In genomic region chr12:47811070-47811391, GRCh38 we compare ENCODE assay signal across 9 cellular contexts. TPM values are rescaled to one million over a fixed set of nuclear protein-coding genes. Genes with fewer than 3 reads are reported as not detected.
DNase-seq lines count a peak whose midpoint lies in the region; ATAC-seq and TF ChIP-seq lines count a peak whose summit lies in the region.
"Had no signal": no experiment of that assay in that cellular context is flagged by ENCODE, and none has a peak within 500 bp of the region (broad histone marks: within the 10 kb centered on the region; RNA-seq: fewer than 3 reads in every experiment).

No MANE protein-coding gene starts in this region.

- H3K27me3 ChIP-seq in KMS-11 (ENCODE audit: insufficient read depth, low read depth): no peaks in the 10 kb centered on the region
- H3K27me3 ChIP-seq in iPS-20b (ENCODE audit: insufficient read depth, low read length): no peaks in the 10 kb centered on the region

- H3K27ac ChIP-seq in KMS-11 (peak overlapping the region; percentile 88), iPS-20b (ENCODE audit: low read length) (no peak overlapping the region)

- H3K4me3 Mint-ChIP-seq in activated T-helper 1 cell treated with anti-CD3 and anti-CD28 coated beads, Interleukin-12 subunit alpha, Interleukin-12 subunit beta, Interleukin-2, Interleukin-4 antibody, amounts not matched to agents 30 ng/mL and 10 ng/mL and 1 ng/mL, durations not matched to agents 14 hours and 24 hours and 36 hours: peak overlapping the region; percentile 96
- H3K4me3 Mint-ChIP-seq in stimulated activated naive B cell treated with anti-CD40 and anti-IgM and Interleukin-4, amounts not matched to agents 10 μg/mL and 1 μg/mL and 100 μg/mL, for 72 hours: peak overlapping the region; percentile 78 to 80

- no peaks in the 10 kb centered on the region for H3K9me3 ChIP-seq in iPS-20b (ENCODE audit: insufficient read depth, low read depth, low read length)

- TF ChIP-seq CTCF in KMS-11 (conservative IDR thresholded peaks at IDR 0.05; ENCODE audit: low read depth, low read length): no peak

- no peak for ATAC-seq in stimulated activated naive B cell treated with anti-CD40 and anti-IgM and Interleukin-4, amounts not matched to agents 10 μg/mL and 1 μg/mL and 100 μg/mL, for 72 hours (replicated peaks)
- ATAC-seq in HG02870 (IDR thresholded peaks at IDR 0.05; ENCODE audit: unreplicated experiment) (no peak), HG03521 (IDR thresholded peaks at IDR 0.05; ENCODE audit: unreplicated experiment) (no peak)

- peaks cover 92% of the 10 kb centered on the region for H3K4me1 Mint-ChIP-seq in activated T-helper 1 cell treated with anti-CD3 and anti-CD28 coated beads, Interleukin-12 subunit alpha, Interleukin-12 subunit beta, Interleukin-2, Interleukin-4 antibody, amounts not matched to agents 30 ng/mL and 10 ng/mL and 1 ng/mL, durations not matched to agents 14 hours and 24 hours and 36 hours (ENCODE audit: low read depth)
- H3K4me1 Mint-ChIP-seq in stimulated activated naive B cell treated with anti-CD40 and anti-IgM and Interleukin-4, amounts not matched to agents 10 μg/mL and 1 μg/mL and 100 μg/mL, for 72 hours: peaks cover 72 to 93% of the 10 kb centered on the region in 2 donors

- peaks cover 3% of the 10 kb centered on the region for H3K9me3 Mint-ChIP-seq in activated T-helper 1 cell treated with anti-CD3 and anti-CD28 coated beads, Interleukin-12 subunit alpha, Interleukin-12 subunit beta, Interleukin-2, Interleukin-4 antibody, amounts not matched to agents 30 ng/mL and 10 ng/mL and 1 ng/mL, durations not matched to agents 14 hours and 24 hours and 36 hours
- peaks cover 0 to 5% of the 10 kb centered on the region in 2 donors for H3K9me3 Mint-ChIP-seq in stimulated activated naive B cell treated with anti-CD40 and anti-IgM and Interleukin-4, amounts not matched to agents 10 μg/mL and 1 μg/mL and 100 μg/mL, for 72 hours

- H3K4me1 ChIP-seq in KMS-11 (ENCODE audit: low read depth, poor library complexity, severe bottlenecking) (peaks cover 92% of the 10 kb centered on the region), iPS-20b (ENCODE audit: insufficient read depth, low read length) (peaks cover 51% of the 10 kb centered on the region)

- DNase-seq in activated T-helper 1 cell treated with anti-CD3 and anti-CD28 coated beads, Interleukin-12 subunit alpha, Interleukin-12 subunit beta, Interleukin-2, Interleukin-4 antibody, amounts not matched to agents 30 ng/mL and 10 ng/mL and 1 ng/mL, durations not matched to agents 14 hours and 24 hours and 36 hours (ENCODE audit: low spot score): no peak
- DNase-seq in stimulated activated naive B cell treated with anti-CD40 and anti-IgM and Interleukin-4, amounts not matched to agents 10 μg/mL and 1 μg/mL and 100 μg/mL, for 72 hours: no peak
- DNase-seq in NCI-H1436 treated with DMSO at 0.1 percent for 48 hours (lab: John Stamatoyannopoulos, UW): no peak
- DNase-seq: activated CD8-positive, alpha-beta memory T cell treated with anti-CD3 and anti-CD28 coated beads for 24 hours; foreskin melanocyte had no signal

- peak overlapping the region; percentile 98 for H3K27ac Mint-ChIP-seq in activated T-helper 1 cell treated with anti-CD3 and anti-CD28 coated beads, Interleukin-12 subunit alpha, Interleukin-12 subunit beta, Interleukin-2, Interleukin-4 antibody, amounts not matched to agents 30 ng/mL and 10 ng/mL and 1 ng/mL, durations not matched to agents 14 hours and 24 hours and 36 hours
- H3K27ac Mint-ChIP-seq in stimulated activated naive B cell treated with anti-CD40 and anti-IgM and Interleukin-4, amounts not matched to agents 10 μg/mL and 1 μg/mL and 100 μg/mL, for 72 hours: peak overlapping the region; percentile 99

- peaks cover 61% of the 10 kb centered on the region for H3K36me3 Mint-ChIP-seq in activated T-helper 1 cell treated with anti-CD3 and anti-CD28 coated beads, Interleukin-12 subunit alpha, Interleukin-12 subunit beta, Interleukin-2, Interleukin-4 antibody, amounts not matched to agents 30 ng/mL and 10 ng/mL and 1 ng/mL, durations not matched to agents 14 hours and 24 hours and 36 hours (ENCODE audit: low read depth)
- peaks cover 23 to 38% of the 10 kb centered on the region in 2 donors for H3K36me3 Mint-ChIP-seq in stimulated activated naive B cell treated with anti-CD40 and anti-IgM and Interleukin-4, amounts not matched to agents 10 μg/mL and 1 μg/mL and 100 μg/mL, for 72 hours

- peaks cover 88% of the 10 kb centered on the region for H3K79me2 ChIP-seq in KMS-11 (ENCODE audit: insufficient read depth, low read depth)

- H3K4me3 ChIP-seq in KMS-11 (IDR thresholded peaks at IDR 0.05; ENCODE audit: insufficient read depth, low read depth, low read length) (no peak overlapping the region), iPS-20b (ENCODE audit: low read length) (peak overlapping the region; percentile 12; the same call in 1 of the 2 replicates)

- H3K9ac ChIP-seq in KMS-11 (peak overlapping the region; percentile 9; the same call in 1 of the 2 replicates), iPS-20b (ENCODE audit: low read depth, low read length) (peak overlapping the region; percentile 43; the same call in 1 of the 2 replicates)

- no peak overlapping the region for H2AFZ ChIP-seq in KMS-11 (ENCODE audit: low read depth)

- peak overlapping the region; percentile 95 for H3K4me2 ChIP-seq in KMS-11

- H3K27me3 Mint-ChIP-seq in activated T-helper 1 cell treated with anti-CD3 and anti-CD28 coated beads, Interleukin-12 subunit alpha, Interleukin-12 subunit beta, Interleukin-2, Interleukin-4 antibody, amounts not matched to agents 30 ng/mL and 10 ng/mL and 1 ng/mL, durations not matched to agents 14 hours and 24 hours and 36 hours (ENCODE audit: insufficient read depth): no peaks in the 10 kb centered on the region
- H3K27me3 Mint-ChIP-seq in stimulated activated naive B cell treated with anti-CD40 and anti-IgM and Interleukin-4, amounts not matched to agents 10 μg/mL and 1 μg/mL and 100 μg/mL, for 72 hours: no peaks in the 10 kb centered on the region

- no peaks in the 10 kb centered on the region for H4K20me1 ChIP-seq in KMS-11 (ENCODE audit: insufficient read depth)

- H3K36me3 ChIP-seq in KMS-11 (ENCODE audit: insufficient read depth) (no peaks in the 10 kb centered on the region; the same call in 1 of the 2 replicates), iPS-20b (ENCODE audit: insufficient read depth, low read depth, low read length) (peaks cover 5% of the 10 kb centered on the region; the same call in 1 of the 2 replicates)

- intact Hi-C loops in activated T-helper 1 cell treated with anti-CD3 and anti-CD28 coated beads, Interleukin-12 subunit alpha, Interleukin-12 subunit beta, Interleukin-2, Interleukin-4 antibody, amounts not matched to agents 30 ng/mL and 10 ng/mL and 1 ng/mL, durations not matched to agents 14 hours and 24 hours and 36 hours (cut with micrococcal nuclease): loop anchor here (5.0 to 10.0 kb wide), 4 partner anchors 416 to 1596 kb away; no protein-coding TSS in a partner anchor

RNA-seq across cellular contexts. Expression of gene HDAC7, which starts 8.7 kb away (rescaled TPM):
- 453 and 466 TPM in 2 replicates for total RNA-seq in activated T-helper 1 cell treated with anti-CD3 and anti-CD28 coated beads, Interleukin-12 subunit alpha, Interleukin-12 subunit beta, Interleukin-2, Interleukin-4 antibody, amounts not matched to agents 30 ng/mL and 10 ng/mL and 1 ng/mL, durations not matched to agents 14 hours and 24 hours and 36 hours

RNA-seq across cellular contexts. Expression of gene SLC48A1, which starts 38.0 kb away (rescaled TPM):
- 12.7 TPM in 2 replicates for total RNA-seq in activated T-helper 1 cell treated with anti-CD3 and anti-CD28 coated beads, Interleukin-12 subunit alpha, Interleukin-12 subunit beta, Interleukin-2, Interleukin-4 antibody, amounts not matched to agents 30 ng/mL and 10 ng/mL and 1 ng/mL, durations not matched to agents 14 hours and 24 hours and 36 hours

RNA-seq across cellular contexts. Expression of gene RAPGEF3, which starts 52.4 kb away (rescaled TPM):
- 4.7 and 6.5 TPM in 2 replicates for total RNA-seq in activated T-helper 1 cell treated with anti-CD3 and anti-CD28 coated beads, Interleukin-12 subunit alpha, Interleukin-12 subunit beta, Interleukin-2, Interleukin-4 antibody, amounts not matched to agents 30 ng/mL and 10 ng/mL and 1 ng/mL, durations not matched to agents 14 hours and 24 hours and 36 hours
